29 cellular contexts compared by ENCODE assay signal in the genomic region with DNA sequence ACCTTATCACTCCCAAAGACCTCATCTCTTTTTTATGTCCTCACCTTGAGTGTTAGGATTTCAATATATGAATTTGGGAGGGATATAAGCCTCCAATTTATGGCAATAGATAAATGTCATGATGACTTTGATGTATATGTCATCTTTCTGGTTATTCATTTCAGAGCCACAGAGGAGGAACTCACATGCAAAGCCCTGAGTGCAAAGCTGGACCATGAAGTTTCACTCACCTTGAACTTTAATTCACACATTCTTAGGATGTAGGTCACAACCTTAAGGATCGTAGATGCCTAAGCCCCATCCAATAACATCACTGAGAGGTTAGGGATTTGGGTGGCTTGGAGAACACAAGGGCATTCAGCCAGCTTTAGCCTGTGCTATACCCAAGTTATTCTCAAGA.
"Had no signal": no experiment of that assay in that cellular context is flagged by ENCODE, and none has a peak within 500 bp of the region (broad histone marks: within the 10 kb centered on the region; RNA-seq: fewer than 3 reads in every experiment).

No MANE protein-coding gene starts in this region.

- FAIRE-seq: small intestine had no signal

- H3K27ac Mint-ChIP-seq: natural killer cell; nephron; neural progenitor cell; progenitor cell of endocrine pancreas; stimulated activated effector memory CD8-positive, alpha-beta T cell treated with anti-CD3 and anti-CD28 coated beads, Interleukin-12 subunit alpha, Interleukin-12 subunit beta, amount 100 ng/mL, for 72 hours; stimulated activated naive CD8-positive, alpha-beta T cell treated with anti-CD3 and anti-CD28 coated beads, Interleukin-15, amount 100 ng/mL, for 72 hours; type B pancreatic cell had no signal

- H3K36me3 ChIP-seq: neural progenitor cell, ovary, right lobe of liver, sigmoid colon, suprapubic skin, tibial artery, transverse colon, upper lobe of right lung, uterus had no signal

- H3K4me1 ChIP-seq: neural progenitor cell, parathyroid adenoma, psoas muscle, right lobe of liver, sigmoid colon, suprapubic skin, testis, tibial artery, transverse colon, upper lobe of right lung, uterus had no signal

- H3K4me1 Mint-ChIP-seq: natural killer cell; nephron; neural progenitor cell; stimulated activated effector memory CD8-positive, alpha-beta T cell treated with anti-CD3 and anti-CD28 coated beads, Interleukin-12 subunit alpha, Interleukin-12 subunit beta, amount 100 ng/mL, for 72 hours had no signal

- ATAC-seq: natural killer cell; psoas muscle; right cardiac atrium; right lobe of liver; stimulated activated effector memory CD8-positive, alpha-beta T cell treated with anti-CD3 and anti-CD28 coated beads, Interleukin-12 subunit alpha, Interleukin-12 subunit beta, amount 100 ng/mL, for 72 hours; stimulated activated naive CD8-positive, alpha-beta T cell treated with anti-CD3 and anti-CD28 coated beads, Interleukin-15, amount 100 ng/mL, for 72 hours; stimulated activated naive CD8-positive, alpha-beta T cell treated with anti-CD3 and anti-CD28 coated beads, Interleukin-15, Interleukin-2, amounts not matched to agents 100 U/mL and 50 U/mL, for 24 hours; upper lobe of right lung had no signal

- H3K27me3 ChIP-seq: neural progenitor cell, ovary, right lobe of liver, testis, transverse colon, upper lobe of right lung, uterus had no signal

- DNase-seq: natural killer cell; occipital lobe; ovary; posterior cingulate gyrus; psoas muscle; right cardiac atrium; right lobe of liver; sigmoid colon; small intestine; stimulated activated CD4-positive, alpha-beta T cell treated with anti-CD3 and anti-CD28 coated beads, Interleukin-15, amount 100 ng/mL, for 24 hours; stimulated activated CD4-positive, alpha-beta T cell treated with anti-CD3 and anti-CD28 coated beads, Interleukin-2, amount 100 ng/mL, for 24 hours; stimulated activated CD4-positive, alpha-beta T cell treated with anti-CD3 and anti-CD28 coated beads, Interleukin-2, amount 100 ng/mL, for 48 hours; stimulated activated CD4-positive, alpha-beta T cell treated with anti-CD3 and anti-CD28 coated beads, Interleukin-4, amount 100 ng/mL, for 24 hours; stimulated activated naive CD4-positive, alpha-beta T cell; stimulated activated naive CD8-positive, alpha-beta T cell treated with anti-CD3 and anti-CD28 coated beads, Interleukin-15, amount 100 ng/mL, for 72 hours; stimulated activated naive CD8-positive, alpha-beta T cell treated with anti-CD3 and anti-CD28 coated beads, Interleukin-15, Interleukin-2, amounts not matched to agents 100 U/mL and 50 U/mL, for 24 hours; substantia nigra; testis; tibial artery; transverse colon; upper lobe of right lung; uterus had no signal

- H3K4me3 Mint-ChIP-seq: natural killer cell; nephron; neural progenitor cell; stimulated activated effector memory CD8-positive, alpha-beta T cell treated with anti-CD3 and anti-CD28 coated beads, Interleukin-12 subunit alpha, Interleukin-12 subunit beta, amount 100 ng/mL, for 72 hours; stimulated activated naive CD8-positive, alpha-beta T cell treated with anti-CD3 and anti-CD28 coated beads, Interleukin-15, amount 100 ng/mL, for 72 hours; type B pancreatic cell had no signal

- H3K9ac ChIP-seq: neural progenitor cell, parathyroid adenoma had no signal

- H3K36me3 Mint-ChIP-seq: natural killer cell; neural progenitor cell; stimulated activated effector memory CD8-positive, alpha-beta T cell treated with anti-CD3 and anti-CD28 coated beads, Interleukin-12 subunit alpha, Interleukin-12 subunit beta, amount 100 ng/mL, for 72 hours; type B pancreatic cell had no signal

- H3K4me3 ChIP-seq: neural progenitor cell, ovary, psoas muscle, right lobe of liver, sigmoid colon, suprapubic skin, testis, tibial artery, transverse colon, upper lobe of right lung, uterus had no signal

- H3K9me3 Mint-ChIP-seq: natural killer cell; nephron; neural progenitor cell; stimulated activated effector memory CD8-positive, alpha-beta T cell treated with anti-CD3 and anti-CD28 coated beads, Interleukin-12 subunit alpha, Interleukin-12 subunit beta, amount 100 ng/mL, for 72 hours; stimulated activated naive CD8-positive, alpha-beta T cell treated with anti-CD3 and anti-CD28 coated beads, Interleukin-15, amount 100 ng/mL, for 72 hours; type B pancreatic cell had no signal

- H3K27me3 Mint-ChIP-seq: stimulated activated naive CD8-positive, alpha-beta T cell treated with anti-CD3 and anti-CD28 coated beads, Interleukin-15, amount 100 ng/mL, for 72 hours had no signal

- H3K9me3 ChIP-seq: ovary, psoas muscle, right lobe of liver, sigmoid colon, suprapubic skin, testis, tibial artery, transverse colon, upper lobe of right lung, uterus had no signal

- H3K27ac ChIP-seq: neural progenitor cell, ovary, parathyroid adenoma, psoas muscle, right lobe of liver, sigmoid colon, suprapubic skin, testis, tibial artery, transverse colon, upper lobe of right lung, uterus had no signal
